Comparison of ENCODE assay signal across 1 cellular context in the genomic region with DNA sequence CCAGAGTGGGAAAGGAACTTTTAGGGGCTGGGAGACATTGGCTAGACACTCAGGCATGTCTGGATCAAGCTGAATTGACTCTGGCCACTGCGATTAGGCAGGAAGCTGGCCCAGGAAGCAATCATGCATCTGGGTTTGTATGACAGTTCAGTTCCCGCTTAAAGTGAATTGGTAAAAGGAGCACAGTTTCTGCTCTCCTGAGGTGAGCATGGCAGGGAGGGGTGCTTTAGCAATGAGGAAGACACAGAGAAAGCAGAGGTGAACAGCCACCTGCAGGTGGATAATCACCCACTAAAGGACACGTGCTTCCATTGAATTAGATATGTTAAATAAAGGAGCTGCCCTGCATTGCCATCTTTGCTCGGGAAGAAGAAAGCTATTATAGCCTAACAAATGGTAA.
TF ChIP-seq lines count a peak whose summit lies in the region.

No MANE protein-coding gene starts in this region.

TF ChIP-seq in H1, 55 proteins besides CTCF, POLR2A, EP300 and RAD21:
- TF ChIP-seq RNF2 (IDR thresholded peaks at IDR 0.05; ENCODE audit: borderline replicate concordance, low read depth, low read length, missing control alignments, poor library complexity, severe bottlenecking) (no peak), TCF12 (IDR thresholded peaks at IDR 0.05; ENCODE audit: low read depth, low read length) (no peak), TAF1 (IDR thresholded peaks at IDR 0.05; ENCODE audit: low read depth, low read length) (no peak), BRCA1 (IDR thresholded peaks at IDR 0.05; ENCODE audit: low read depth, low read length) (no peak), GABPA (IDR thresholded peaks at IDR 0.05; ENCODE audit: borderline replicate concordance, insufficient read depth, low read length) (no peak)
- TF ChIP-seq, protein P1, sequence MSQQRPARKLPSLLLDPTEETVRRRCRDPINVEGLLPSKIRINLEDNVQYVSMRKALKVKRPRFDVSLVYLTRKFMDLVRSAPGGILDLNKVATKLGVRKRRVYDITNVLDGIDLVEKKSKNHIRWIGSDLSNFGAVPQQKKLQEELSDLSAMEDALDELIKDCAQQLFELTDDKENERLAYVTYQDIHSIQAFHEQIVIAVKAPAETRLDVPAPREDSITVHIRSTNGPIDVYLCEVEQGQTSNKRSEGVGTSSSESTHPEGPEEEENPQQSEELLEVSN (IDR thresholded peaks at IDR 0.05): peak; percentile 52; the same call in 1 of the 2 replicates
